ENCODE assay signal across 8 cellular contexts in genomic region chr19:2782357-2782935, GRCh38. TPM values are rescaled to one million over a fixed set of nuclear protein-coding genes. Genes with fewer than 3 reads are reported as not detected.
DNase-seq lines count a peak whose midpoint lies in the region; ATAC-seq and TF ChIP-seq lines count a peak whose summit lies in the region.

No MANE protein-coding gene starts in this region.

- H3K4me1 Mint-ChIP-seq in endothelial cell (ENCODE audit: unreplicated experiment), result peaks cover 26% of the 10 kb centered on the region

- H3K23ac ChIP-seq in trophoblast cell (ENCODE audit: low read length), result no peak overlapping the region

- H3K27ac ChIP-seq in OCI-LY7 (ENCODE audit: low read depth, low read length, poor library complexity, severe bottlenecking), result peak overlapping the region; percentile 58
- no peak overlapping the region for H3K27ac ChIP-seq in trophoblast cell (ENCODE audit: low read depth, low read length)

- H3K4me1 ChIP-seq in OCI-LY7 (ENCODE audit: insufficient read depth, low read length, poor library complexity, severe bottlenecking), result peaks cover 52% of the 10 kb centered on the region
- H3K4me1 ChIP-seq in trophoblast cell (ENCODE audit: control insufficient read depth in 1 of 2, insufficient read depth in 2 of 2, low read length in 2 of 2), result peaks cover 5 to 11% of the 10 kb centered on the region in 2 experiments

- H3K79me1 ChIP-seq in trophoblast cell (ENCODE audit: low read length), result peaks cover 10% of the 10 kb centered on the region

- no peaks in the 10 kb centered on the region for H3K9me2 ChIP-seq in OCI-LY7 (ENCODE audit: insufficient read depth, low read length)

- peak overlapping the region; percentile 78 for H3K4me2 ChIP-seq in OCI-LY7 (ENCODE audit: low read length)
- peak overlapping the region; percentile 90 for H3K4me2 ChIP-seq in trophoblast cell (ENCODE audit: low read length)

- intact Hi-C loops in OCI-LY7 (cut with micrococcal nuclease; ENCODE audit: unreplicated experiment), result loop anchor here (2.0 kb wide), 1 partner anchor 58 kb away; the partner anchor contains the start of gene ZNF555

- peak overlapping the region; percentile 96 for H3K4me3 Mint-ChIP-seq in endothelial cell (ENCODE audit: unreplicated experiment)

- peak overlapping the region; percentile 95 for H2BK120ac ChIP-seq in trophoblast cell (ENCODE audit: insufficient read depth, low read length, poor library complexity)

- peak overlapping the region; percentile 97 for H4K91ac ChIP-seq in trophoblast cell (ENCODE audit: low read depth, low read length)

- H4K12ac ChIP-seq in trophoblast cell (ENCODE audit: low read depth, low read length), result peak overlapping the region; percentile 92

- peaks cover 18% of the 10 kb centered on the region for H4K20me1 ChIP-seq in OCI-LY7 (ENCODE audit: insufficient read depth, low read length)

- POLR2A ChIA-PET in OCI-LY7 (lab: Charles Lee), result no interaction called here

- peak overlapping the region; percentile 100 for H2AK5ac ChIP-seq in trophoblast cell (ENCODE audit: low read length)

- DNase-seq in ELR (ENCODE audit: low read depth) (peak; percentile 40), OCI-LY7 (ENCODE audit: low spot score) (no peak), endothelial cell (ENCODE audit: low spot score) (no peak), trophoblast cell (peak; percentile 36 to 55), DMS 273 (lab: John Stamatoyannopoulos, UW; ENCODE audit: unreplicated experiment) (no peak)

- peak overlapping the region; percentile 89 for H3K27ac Mint-ChIP-seq in endothelial cell (ENCODE audit: unreplicated experiment)

- H3K9me3 Mint-ChIP-seq in endothelial cell (ENCODE audit: unreplicated experiment), result no peaks in the 10 kb centered on the region

- no peaks in the 10 kb centered on the region for H3K9me3 ChIP-seq in OCI-LY7 (ENCODE audit: low read length)
- no peaks in the 10 kb centered on the region for H3K9me3 ChIP-seq in trophoblast cell (ENCODE audit: insufficient read depth, low read depth, low read length)

- H2BK5ac ChIP-seq in trophoblast cell (ENCODE audit: low read depth, low read length, poor library complexity), result peak overlapping the region; percentile 94

- H3K14ac ChIP-seq in trophoblast cell (ENCODE audit: low read length), result peak overlapping the region; percentile 98

- H2BK12ac ChIP-seq in trophoblast cell (ENCODE audit: low read length), result peak overlapping the region; percentile 35

- no peaks in the 10 kb centered on the region for H3K27me3 ChIP-seq in trophoblast cell (ENCODE audit: insufficient read depth, low read length)

- peak overlapping the region; percentile 100 for H3K4ac ChIP-seq in trophoblast cell (ENCODE audit: low read depth, low read length)

- H4K8ac ChIP-seq in trophoblast cell (ENCODE audit: low read depth, low read length), result peak overlapping the region; percentile 96

- peaks cover 11% of the 10 kb centered on the region for H3K36me3 Mint-ChIP-seq in endothelial cell (ENCODE audit: low read depth, unreplicated experiment)

- H3K27me3 Mint-ChIP-seq in endothelial cell (ENCODE audit: unreplicated experiment), result peaks cover 7% of the 10 kb centered on the region

- H3K36me3 ChIP-seq in OCI-LY7 (ENCODE audit: insufficient read depth, low read length), result peaks cover 46% of the 10 kb centered on the region
- peaks cover 15 to 18% of the 10 kb centered on the region in 2 experiments for H3K36me3 ChIP-seq in trophoblast cell (ENCODE audit: control insufficient read depth in 1 of 2, insufficient read depth in 2 of 2, low read length in 2 of 2)

- H3K79me2 ChIP-seq in OCI-LY7 (ENCODE audit: insufficient read depth, low read depth, low read length) (peaks cover 82% of the 10 kb centered on the region), trophoblast cell (ENCODE audit: control insufficient read depth, insufficient read depth, low read length, poor library complexity) (peaks cover 53% of the 10 kb centered on the region)

- H3K9ac ChIP-seq in trophoblast cell (ENCODE audit: low read length), result peak overlapping the region; percentile 92

- H3K18ac ChIP-seq in trophoblast cell (ENCODE audit: low read length), result peak overlapping the region; percentile 97

- no peak for ATAC-seq in GM21381 (IDR thresholded peaks at IDR 0.05; ENCODE audit: unreplicated experiment)
- ATAC-seq in HG03432 (IDR thresholded peaks at IDR 0.05; ENCODE audit: unreplicated experiment), result no peak
- no peak for ATAC-seq in GM19455 (IDR thresholded peaks at IDR 0.05; ENCODE audit: unreplicated experiment)

- BruUV-seq in OCI-LY7 (replicated peaks; lab: Mats Ljungman, UMichigan), result TSS peak; percentile 67

- H3K4me3 ChIP-seq in OCI-LY7 (ENCODE audit: low read depth, low read length, poor library complexity, severe bottlenecking) (peak overlapping the region; percentile 97), trophoblast cell (ENCODE audit: low read depth, low read length) (peak overlapping the region; percentile 90)

- no peak for TF ChIP-seq CTCF in OCI-LY7 (conservative IDR thresholded peaks at IDR 0.05; ENCODE audit: low read length)
- TF ChIP-seq CTCF in endothelial cell (IDR thresholded peaks at IDR 0.05; ENCODE audit: unreplicated experiment), result no peak

- no CpG with 5 or more reads among the region's 24 CpGs for WGBS in trophoblast cell (ENCODE audit: extremely low coverage, insufficient coverage, insufficient read length)

- CTCF ChIA-PET in OCI-LY7 (lab: Charles Lee; ENCODE audit: unreplicated experiment), result interaction anchor here (1.0 kb wide), 1 partner anchor 142 kb away, joined by 4 read pairs; no protein-coding TSS in a partner anchor

- peak overlapping the region; percentile 45; the same call in 1 of the 2 replicates for H2AFZ ChIP-seq in OCI-LY7 (ENCODE audit: low read length)
- H2AFZ ChIP-seq in trophoblast cell (ENCODE audit: insufficient read depth, low read length, poor library complexity), result peak overlapping the region; percentile 96

RNA-seq across cellular contexts. Expression of gene SGTA, which starts 0.6 kb away (rescaled TPM):
- 67.5 and 82.4 TPM in 2 replicates for total RNA-seq in OCI-LY7 (2014; rRNA removed; shearing (Covaris generic))
- total RNA-seq in OCI-LY7 (2022) (68.2 and 70.9 TPM in 2 replicates), endothelial cell (ENCODE audit: unreplicated experiment) (60.4 TPM)
- 104 and 107 TPM in 2 replicates for polyA plus RNA-seq in trophoblast cell (2013)

RNA-seq across cellular contexts. Expression of gene THOP1, which starts 2.9 kb away (rescaled TPM):
- 191 and 217 TPM in 2 replicates for total RNA-seq in OCI-LY7 (2014; rRNA removed; shearing (Covaris generic))
- total RNA-seq in OCI-LY7 (2022), result 140 and 170 TPM in 2 replicates
- total RNA-seq in endothelial cell (ENCODE audit: unreplicated experiment), result 56.8 TPM
- polyA plus RNA-seq in trophoblast cell (2013), result 71.6 and 74.6 TPM in 2 replicates

RNA-seq across cellular contexts. Expression of gene ZNF554, which starts 37.2 kb away (rescaled TPM):
- 1.6 and 4.4 TPM in 2 replicates for total RNA-seq in OCI-LY7 (2014; rRNA removed; shearing (Covaris generic))
- total RNA-seq in OCI-LY7 (2022), result 3.7 and 3.9 TPM in 2 replicates
- 9.0 TPM for total RNA-seq in endothelial cell (ENCODE audit: unreplicated experiment)
- polyA plus RNA-seq in trophoblast cell (2013), result 4.9 and 5.0 TPM in 2 replicates

RNA-seq across cellular contexts. Expression of gene SLC39A3, which starts 42.6 kb away (rescaled TPM):
- total RNA-seq in OCI-LY7 (2014; rRNA removed; shearing (Covaris generic)), result 33.3 and 45.6 TPM in 2 replicates
- total RNA-seq in OCI-LY7 (2022), result 38.6 and 46.8 TPM in 2 replicates
- total RNA-seq in endothelial cell (ENCODE audit: unreplicated experiment), result 28.7 TPM
- polyA plus RNA-seq in trophoblast cell (2013), result 22.5 and 23.8 TPM in 2 replicates

RNA-seq across cellular contexts. Expression of gene ZNF555, which starts 58.8 kb away (rescaled TPM):
- total RNA-seq in OCI-LY7 (2014; rRNA removed; shearing (Covaris generic)), result 2.4 and 2.8 TPM in 2 replicates
- total RNA-seq in OCI-LY7 (2022) (5.1 and 6.9 TPM in 2 replicates), endothelial cell (ENCODE audit: unreplicated experiment) (13.9 TPM)
- polyA plus RNA-seq in trophoblast cell (2013), result 3.9 and 4.1 TPM in 2 replicates

Comparison
In these comparisons a context has a peak if more than half of its experiments do, and no peak if none do; other contexts are left out.
1. DNase-seq: peak in ELR (single experiment) and trophoblast cell (2 of 2); none in OCI-LY7 (single experiment), endothelial cell (single experiment) and DMS 273 (single experiment).